8 cellular contexts compared by ENCODE assay signal in genomic region chr19:49679832-49680472, GRCh38. TPM values are rescaled to one million over a fixed set of nuclear protein-coding genes. Genes with fewer than 3 reads are reported as not detected.
DNase-seq lines count a peak whose midpoint lies in the region; ATAC-seq and TF ChIP-seq lines count a peak whose summit lies in the region.

No MANE protein-coding gene starts in this region.

- no peak overlapping the region; the same call in 1 of the 2 replicates for H3K9ac ChIP-seq in HUES64 (ENCODE audit: low read depth, low read length)

- H3K27ac Mint-ChIP-seq in brain (peak overlapping the region; percentile 88 to 98 (median 94)), natural killer cell (peak overlapping the region; percentile 98 to 99)

- peaks cover 0 to 3% (median 0%) of the 10 kb centered on the region in 5 experiments for H3K9me3 Mint-ChIP-seq in brain
- no peaks in the 10 kb centered on the region for H3K9me3 Mint-ChIP-seq in natural killer cell

- peak overlapping the region; percentile 78 to 93 (median 91) for H3K4me3 Mint-ChIP-seq in brain
- H3K4me3 Mint-ChIP-seq in natural killer cell = no peak overlapping the region

- H3K9me3 ChIP-seq in AG04450 (ENCODE audit: control insufficient read depth, insufficient read depth, low read length) (peaks cover 4% of the 10 kb centered on the region; the same call in 1 of the 2 replicates), HUES64 (ENCODE audit: insufficient read depth, low read depth, low read length) (no peaks in the 10 kb centered on the region)

- H3K27ac ChIP-seq in AG04450 (ENCODE audit: low read depth, low read length) (peak overlapping the region; percentile 39), HUES64 (ENCODE audit: low read depth, low read length) (peak overlapping the region; percentile 1; the same call in 1 of the 2 replicates)

- no peak for DNase-seq in AG04450 (ENCODE audit: low read depth, low spot score)
- DNase-seq in natural killer cell = no peak
- no peak for DNase-seq in glomerular visceral epithelial cell (ENCODE audit: extremely low spot score)
- no peak for DNase-seq in COR-L47 (lab: John Stamatoyannopoulos, UW)
- DNase-seq in germinal center (ENCODE audit: low spot score) = no peak
- DNase-seq in NCI-H187 (lab: John Stamatoyannopoulos, UW) = no peak

- no peak for ATAC-seq in natural killer cell

- H3K4me3 ChIP-seq in AG04450 (ENCODE audit: low read depth, low read length) (peak overlapping the region; percentile 39), HUES64 (ENCODE audit: low read length) (peak overlapping the region; percentile 29; the same call in 1 of the 2 replicates)

- H3K36me3 ChIP-seq in HUES64 (ENCODE audit: insufficient read depth, low read length) = peaks cover 41% of the 10 kb centered on the region

- H3K27me3 Mint-ChIP-seq in brain (peaks cover 3% of the 10 kb centered on the region), natural killer cell (ENCODE audit: low read depth in 2 of 2) (no peaks in the 10 kb centered on the region)

- POLR2A ChIA-PET in AG04450 (lab: Yijun Ruan, JAX) = no interaction called here

- intact Hi-C loops in natural killer cell (cut with micrococcal nuclease) = loop anchor here (1.0 to 5.0 kb wide), 8 partner anchors 15 to 454 kb away; partner anchors contain the start of genes BCL2L12, IRF3, PNKP and PRR12

- CTCF ChIA-PET in AG04450 (lab: Charles Lee) = interaction anchor here (0.5 to 1.6 kb wide), 7 partner anchors 10 to 206 kb away, joined by 3 to 14 read pairs (median 3); partner anchors contain the start of genes ADM5 and CPT1C

- H3K27me3 ChIP-seq in AG04450 (ENCODE audit: control insufficient read depth, insufficient read depth, low read length) = no peaks in the 10 kb centered on the region
- no peaks in the 10 kb centered on the region for H3K27me3 ChIP-seq in HUES64 (ENCODE audit: insufficient read depth, low read length)

- 46% methylated on average over 9 of the region's 9 CpGs for WGBS in HUES64

- H3K36me3 Mint-ChIP-seq in brain (peaks cover 31% of the 10 kb centered on the region), natural killer cell (no peaks in the 10 kb centered on the region)

- no peak for TF ChIP-seq CTCF in AG04450 (IDR thresholded peaks at IDR 0.05; ENCODE audit: low read depth, low read length)
- TF ChIP-seq CTCF in brain (conservative IDR thresholded peaks at IDR 0.05) = no peak
- no peak for TF ChIP-seq CTCF in natural killer cell (IDR thresholded peaks at IDR 0.05)

- peaks cover 10% of the 10 kb centered on the region for H3K4me1 ChIP-seq in HUES64 (ENCODE audit: insufficient read depth, low read length)

- H3K4me1 Mint-ChIP-seq in brain = peaks cover 44% of the 10 kb centered on the region
- peaks cover 25 to 43% of the 10 kb centered on the region in 2 donors for H3K4me1 Mint-ChIP-seq in natural killer cell

RNA-seq across cellular contexts. Expression of gene PRMT1, which starts 2.9 kb away (rescaled TPM):
- 287 and 305 TPM in 2 replicates for polyA plus RNA-seq in AG04450 (2011; rRNA removed)
- polyA minus RNA-seq in AG04450 (2011; rRNA and poly(A)+ RNA removed) = 393 and 556 TPM in 2 replicates
- 545 TPM for polyA plus RNA-seq in HUES64 (2013, experiment 1 of 2)
- 504 TPM for polyA plus RNA-seq in HUES64 (2013, experiment 2 of 2)
- 243 TPM for polyA plus RNA-seq in brain (ENCODE audit: insufficient read depth, low read depth, low replicate concordance)
- 10 to 100 TPM; 77.0 to 92.5 (median 78.2) TPM for total RNA-seq in natural killer cell

RNA-seq across cellular contexts. Expression of gene ADM5, which starts 9.4 kb away (rescaled TPM):
- polyA plus RNA-seq in AG04450 (2011; rRNA removed) = 0.19 and 0.33 TPM in 2 replicates
- 0.14 and 0.39 TPM in 2 replicates for polyA minus RNA-seq in AG04450 (2011; rRNA and poly(A)+ RNA removed)
- polyA plus RNA-seq in HUES64 (2013, experiment 1 of 2) = 5.7 TPM
- 3.1 TPM for polyA plus RNA-seq in HUES64 (2013, experiment 2 of 2)
- polyA plus RNA-seq in brain (ENCODE audit: insufficient read depth, low read depth, low replicate concordance) = 1.7 TPM
- total RNA-seq in natural killer cell = 1 to 10 TPM; 2.3 to 2.9 (median 2.4) TPM

RNA-seq across cellular contexts. Expression of gene CPT1C, which starts 11.0 kb away (rescaled TPM):
- 20.3 and 24.2 TPM in 2 replicates for polyA plus RNA-seq in AG04450 (2011; rRNA removed)
- 22.8 and 28.5 TPM in 2 replicates for polyA minus RNA-seq in AG04450 (2011; rRNA and poly(A)+ RNA removed)
- polyA plus RNA-seq in HUES64 (2013, experiment 1 of 2) = 19.7 TPM
- polyA plus RNA-seq in HUES64 (2013, experiment 2 of 2) = 26.9 TPM
- polyA plus RNA-seq in brain (ENCODE audit: insufficient read depth, low read depth, low replicate concordance) = 65.1 TPM
- total RNA-seq in natural killer cell = under 1 TPM; 0.34 to 0.78 (median 0.73) TPM

RNA-seq across cellular contexts. Expression of gene BCL2L12, which starts 14.2 kb away (rescaled TPM):
- polyA plus RNA-seq in AG04450 (2011; rRNA removed) (8.8 and 10.9 TPM in 2 replicates), brain (ENCODE audit: insufficient read depth, low read depth, low replicate concordance) (11.5 TPM)
- 4.4 and 5.9 TPM in 2 replicates for polyA minus RNA-seq in AG04450 (2011; rRNA and poly(A)+ RNA removed)
- 107 TPM for polyA plus RNA-seq in HUES64 (2013, experiment 1 of 2)
- polyA plus RNA-seq in HUES64 (2013, experiment 2 of 2) = 100 TPM
- total RNA-seq in natural killer cell = 10 to 100 TPM; 15.6 to 34.6 (median 22.3) TPM

RNA-seq across cellular contexts. Expression of gene IRF3, which starts 14.3 kb away (rescaled TPM):
- 33.5 and 54.9 TPM in 2 replicates for polyA plus RNA-seq in AG04450 (2011; rRNA removed)
- 26.1 and 35.0 TPM in 2 replicates for polyA minus RNA-seq in AG04450 (2011; rRNA and poly(A)+ RNA removed)
- 64.1 TPM for polyA plus RNA-seq in HUES64 (2013, experiment 1 of 2)
- polyA plus RNA-seq in HUES64 (2013, experiment 2 of 2) = 57.6 TPM
- 80.8 TPM for polyA plus RNA-seq in brain (ENCODE audit: insufficient read depth, low read depth, low replicate concordance)
- 100 to 1,000 TPM; 176 to 184 (median 179) TPM for total RNA-seq in natural killer cell
